Comparison of ENCODE assay signal across 7 cellular contexts in genomic region chr12:59346248-59346647, GRCh38.
DNase-seq lines count a peak whose midpoint lies in the region; ATAC-seq, FAIRE-seq and TF ChIP-seq lines count a peak whose summit lies in the region.
"Not testable (repeated sequence)": the region's sequence is repeated elsewhere in the genome, so short reads cannot be mapped to it uniquely, and the experiment has no call there.

No MANE protein-coding gene starts in this region.

- H3K27me3 Mint-ChIP-seq in H9 (ENCODE audit: low read depth); neural progenitor cell (ENCODE audit: insufficient read depth, low read depth): not testable (repeated sequence)

- H2AFZ ChIP-seq in DND-41 (ENCODE audit: low read depth, low read length); H9 (ENCODE audit: low read length); GM12878 (ENCODE audit: control insufficient read depth, low read depth, low read length): not testable (repeated sequence)
- H2AFZ ChIP-seq in neural progenitor cell (replicated peaks): peak overlapping the region; percentile 65

- not testable (repeated sequence) for H3K9ac ChIP-seq in DND-41 (ENCODE audit: low read depth, low read length); H9 (ENCODE audit: extremely low read depth, insufficient read length, low read length); GM12878 (ENCODE audit: control insufficient read depth, insufficient read depth, low read length); neural progenitor cell

- not testable (repeated sequence) for FAIRE-seq in GM12878 (lab: Jason Lieb, UNC)

- SMC1A ChIA-PET in GM12878 (lab: Charles Lee; ENCODE audit: uncharacterized antibody, unreplicated experiment): not testable (repeated sequence)

- H3K79me2 ChIP-seq in DND-41 (ENCODE audit: insufficient read depth, low read length); H9 (ENCODE audit: insufficient read depth, low read length); GM12878 (ENCODE audit: control insufficient read depth, insufficient read depth, low read length); neural progenitor cell (ENCODE audit: low read depth): not testable (repeated sequence)

- not testable (repeated sequence) for H3K36me3 ChIP-seq in DND-41 (ENCODE audit: insufficient read depth, low read length); RWPE2 (ENCODE audit: low read depth); GM12878 (ENCODE audit: control insufficient read depth in 2 of 2, insufficient read depth in 2 of 2, low read length in 1 of 2); neural progenitor cell

- not testable (repeated sequence) for H3K23ac ChIP-seq in H9 (ENCODE audit: insufficient read length, low read depth, low read length)

- H3K4me2 ChIP-seq in DND-41 (ENCODE audit: insufficient read depth, low read length); H9 (ENCODE audit: insufficient read depth, insufficient read length, low read length); GM12878 (ENCODE audit: control insufficient read depth, insufficient read depth); neural progenitor cell: not testable (repeated sequence)

- H2BK5ac ChIP-seq in H9 (ENCODE audit: insufficient read length, low read length): not testable (repeated sequence)

- H3K27ac ChIP-seq in DND-41 (ENCODE audit: low read length); H9 (ENCODE audit: insufficient read length, low read depth, low read length); RWPE2 (ENCODE audit: poor library complexity, severe bottlenecking); GM12878 (ENCODE audit: control insufficient read depth, insufficient read depth); neural progenitor cell: not testable (repeated sequence)

- not testable (repeated sequence) for H2BK120ac ChIP-seq in H9 (ENCODE audit: low read depth, low read length, poor library complexity, severe bottlenecking)

- DNase-seq in DND-41: peak; percentile 8
- peak; percentile 79 for DNase-seq in H9
- peak; percentile 30 for DNase-seq in NAMALWA (ENCODE audit: low spot score)
- DNase-seq in RWPE2 (ENCODE audit: low spot score); GM12878 (ENCODE audit: low read depth, low spot score): not testable (repeated sequence)
- DNase-seq in erythroblast (lab: John Stamatoyannopoulos, UW): peak; percentile 11 to 32
- DNase-seq in neural progenitor cell (ENCODE audit: low spot score): peak; percentile 66

- RAD21 ChIA-PET in GM12878 (lab: Charles Lee; ENCODE audit: unreplicated experiment): not testable (repeated sequence)

- H3K14ac ChIP-seq in H9 (ENCODE audit: insufficient read depth, low read length): not testable (repeated sequence)

- peaks cover 9 to 12% of the 10 kb centered on the region in 2 experiments for H3K9me3 Mint-ChIP-seq in H9
- H3K9me3 Mint-ChIP-seq in neural progenitor cell: not testable (repeated sequence)

- not testable (repeated sequence) for H3K4me3 Mint-ChIP-seq in H9, neural progenitor cell

- not testable (repeated sequence) for H3T11ph ChIP-seq in H9 (ENCODE audit: low read length)

- not testable (repeated sequence) for H3K4me3 ChIP-seq in DND-41 (ENCODE audit: low read depth in 1 of 2, low read length in 2 of 2); RWPE2 (ENCODE audit: severe bottlenecking); GM12878; neural progenitor cell

- ATAC-seq in DND-41 (ENCODE audit: insufficient read depth, low read depth); RWPE2 (ENCODE audit: low read depth); GM12878: not testable (repeated sequence)

- H3K9me3 ChIP-seq in DND-41 (ENCODE audit: insufficient read depth, low read length, severe bottlenecking); H9 (ENCODE audit: control insufficient read depth, low read depth, low read length); RWPE2 (ENCODE audit: severe bottlenecking); GM12878 (replicated peaks; ENCODE audit: control insufficient read depth, insufficient read depth, low read length); neural progenitor cell (ENCODE audit: low read depth): not testable (repeated sequence)

- H4K8ac ChIP-seq in H9 (replicated peaks; ENCODE audit: insufficient read length, low read depth, low read length): not testable (repeated sequence)

- not testable (repeated sequence) for H4K5ac ChIP-seq in H9 (ENCODE audit: insufficient read length, low read depth, low read length)

- H3K18ac ChIP-seq in H9 (ENCODE audit: insufficient read length, low read depth, low read length): not testable (repeated sequence)

- H2BK12ac ChIP-seq in H9 (ENCODE audit: insufficient read length, low read depth, low read length): not testable (repeated sequence)

- H2BK20ac ChIP-seq in H9 (ENCODE audit: low read depth, low read length, poor library complexity, severe bottlenecking): not testable (repeated sequence)

- not testable (repeated sequence) for H4K91ac ChIP-seq in H9 (ENCODE audit: insufficient read length, low read depth, low read length)

- CTCF ChIA-PET in GM12878 (lab: Yijun Ruan, JAX): not testable (repeated sequence)

- not testable (repeated sequence) for H3K79me1 ChIP-seq in H9 (ENCODE audit: insufficient read depth, low read depth, low read length, poor library complexity, severe bottlenecking)

- TF ChIP-seq CTCF in DND-41 (IDR thresholded peaks at IDR 0.05; ENCODE audit: borderline replicate concordance, extremely low read depth, low read length, poor library complexity, severe bottlenecking) (peak; percentile 31), H9 (conservative IDR thresholded peaks at IDR 0.05) (peak; percentile 86), RWPE2 (IDR thresholded peaks at IDR 0.05; ENCODE audit: poor library complexity, severe bottlenecking) (peak; percentile 26), GM12878 (IDR thresholded peaks at IDR 0.05 in 2 of 3, conservative IDR thresholded peaks at IDR 0.05 in 1 of 3; ENCODE audit: control insufficient read depth in 2 of 3, extremely low read depth in 1 of 3, insufficient read depth in 1 of 3, low read depth in 3 of 3, low read length in 3 of 3) (peak in 2 of 3 experiments; percentile 1 to 26; a peak in 2 of 6 replicates), neural progenitor cell (IDR thresholded peaks at IDR 0.05) (peak; percentile 72)

- H3K4me1 ChIP-seq in DND-41 (ENCODE audit: insufficient read depth, low read length); H9 (ENCODE audit: insufficient read depth, low read length); RWPE2 (ENCODE audit: insufficient read depth, poor library complexity, severe bottlenecking); GM12878 (ENCODE audit: control insufficient read depth, insufficient read depth, low read length); neural progenitor cell: not testable (repeated sequence)

- not testable (repeated sequence) for H3K23me2 ChIP-seq in H9 (ENCODE audit: insufficient read length, low read depth, low read length, poor library complexity, severe bottlenecking)

- H2AK5ac ChIP-seq in H9 (ENCODE audit: insufficient read length, low read length): not testable (repeated sequence)

- H3K56ac ChIP-seq in H9 (ENCODE audit: insufficient read length, low read depth, low read length): not testable (repeated sequence)

- H3K27me3 ChIP-seq in DND-41 (ENCODE audit: insufficient read depth, low read length, poor library complexity); H9 (ENCODE audit: insufficient read depth, low read length); RWPE2 (ENCODE audit: insufficient read depth, poor library complexity, severe bottlenecking); GM12878 (replicated peaks in 1 of 2; ENCODE audit: control insufficient read depth in 2 of 2, insufficient read depth in 2 of 2, low read length in 1 of 2); neural progenitor cell: not testable (repeated sequence)

- not testable (repeated sequence) for TF ChIP-seq POLR2A in GM12878 (IDR thresholded peaks at IDR 0.05; ENCODE audit: low read depth, low read length); erythroblast (IDR thresholded peaks at IDR 0.05; ENCODE audit: low read length)

- intact Hi-C loops in GM12878 (cut with micrococcal nuclease; ENCODE audit: unreplicated experiment): not testable (repeated sequence)

- POLR2A ChIA-PET in GM12878 (lab: Charles Lee): not testable (repeated sequence)

- H3F3A ChIP-seq in neural progenitor cell (ENCODE audit: low read depth): not testable (repeated sequence)

- not testable (repeated sequence) for H3K27ac Mint-ChIP-seq in H9, neural progenitor cell

- H3K4me1 Mint-ChIP-seq in H9: peaks cover 0 to 11% of the 10 kb centered on the region in 2 experiments; a peak in 2 of 4 replicates
- H3K4me1 Mint-ChIP-seq in neural progenitor cell: not testable (repeated sequence)

- not testable (repeated sequence) for TF ChIP-seq RAD21 in GM12878 (IDR thresholded peaks at IDR 0.05; ENCODE audit: insufficient read depth, low read depth, low read length)

- in situ Hi-C loops in GM12878 (cut with MboI): not testable (repeated sequence)

- BruUV-seq in GM12878 (replicated peaks; lab: Mats Ljungman, UMichigan): not testable (repeated sequence)

- H3K4ac ChIP-seq in H9 (ENCODE audit: low read depth, low read length): not testable (repeated sequence)

- not testable (repeated sequence) for TF ChIP-seq EP300 in GM12878 (IDR thresholded peaks at IDR 0.05; ENCODE audit: borderline replicate concordance in 1 of 2, control insufficient read depth in 1 of 2, low read depth in 2 of 2, low read length in 2 of 2)

- H4K20me1 ChIP-seq in DND-41 (ENCODE audit: insufficient read depth, low read length); H9 (ENCODE audit: control insufficient read depth, insufficient read depth, insufficient read length); GM12878 (ENCODE audit: control insufficient read depth, insufficient read depth); neural progenitor cell (ENCODE audit: low read depth): not testable (repeated sequence)

- not testable (repeated sequence) for H3K36me3 Mint-ChIP-seq in H9 (ENCODE audit: insufficient read depth in 1 of 3, low read depth in 3 of 3); neural progenitor cell

- H2BK15ac ChIP-seq in H9 (ENCODE audit: low read depth, low read length): not testable (repeated sequence)

- no CpG with 5 or more reads among the region's 5 CpGs for WGBS in H9 (ENCODE audit: extremely low coverage, insufficient read length, low lambda C conversion rate)
- WGBS in GM12878 (ENCODE audit: insufficient coverage, insufficient replicate concordance, low lambda C conversion rate, missing lambda C conversion rate): 57% methylated on average over 5 of the region's 5 CpGs

Comparison
In these comparisons a context has a peak if more than half of its experiments do, and no peak if none do; other contexts are left out.
1. CTCF ChIP-seq: peak in every context shown above with its lines; median percentile 86 in H9; 72 in neural progenitor cell; 31 in DND-41; 26 in RWPE2; 14 in GM12878.